2 cellular contexts compared by ENCODE assay signal in the genomic region with DNA sequence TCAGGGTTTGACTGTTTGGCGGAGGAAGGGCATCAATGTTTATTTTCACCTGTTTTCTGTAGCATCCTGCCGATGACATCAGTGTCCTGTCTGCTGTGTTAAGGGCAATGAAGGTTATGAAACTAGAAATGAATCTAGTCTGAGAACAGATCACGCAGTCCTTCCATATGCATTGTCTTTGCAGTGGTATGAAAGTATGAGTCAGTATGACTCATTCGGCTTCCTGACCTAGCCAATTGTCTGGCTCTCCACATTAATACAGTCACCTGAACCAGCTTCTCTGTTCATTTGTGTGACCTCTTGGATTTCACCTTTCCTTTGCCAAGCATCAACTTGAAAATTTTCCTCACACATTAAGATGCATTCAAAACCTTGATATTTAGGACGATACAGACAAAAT.
TF ChIP-seq lines count a peak whose summit lies in the region.

No MANE protein-coding gene starts in this region.

TF ChIP-seq in H1, 55 proteins besides CTCF, POLR2A, EP300 and RAD21 (continued from another document):
- TF ChIP-seq, protein P1, sequence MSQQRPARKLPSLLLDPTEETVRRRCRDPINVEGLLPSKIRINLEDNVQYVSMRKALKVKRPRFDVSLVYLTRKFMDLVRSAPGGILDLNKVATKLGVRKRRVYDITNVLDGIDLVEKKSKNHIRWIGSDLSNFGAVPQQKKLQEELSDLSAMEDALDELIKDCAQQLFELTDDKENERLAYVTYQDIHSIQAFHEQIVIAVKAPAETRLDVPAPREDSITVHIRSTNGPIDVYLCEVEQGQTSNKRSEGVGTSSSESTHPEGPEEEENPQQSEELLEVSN (IDR thresholded peaks at IDR 0.05) = no peak
- TF ChIP-seq TBP (IDR thresholded peaks at IDR 0.05; ENCODE audit: low read depth, low read length) (no peak), YY1 (IDR thresholded peaks at IDR 0.05; ENCODE audit: low read depth, low read length) (no peak)

TF ChIP-seq in WTC11, 78 proteins besides CTCF, POLR2A, EP300 and RAD21 (continued from another document):
- TF ChIP-seq CBFB (CRISPR knock-in tag; IDR thresholded peaks at IDR 0.05; ENCODE audit: low read depth) = no peak
- no peak for TF ChIP-seq RELA (CRISPR knock-in tag; IDR thresholded peaks at IDR 0.05; ENCODE audit: borderline replicate concordance)
- no peak for TF ChIP-seq IRF2 (CRISPR knock-in tag; IDR thresholded peaks at IDR 0.05; ENCODE audit: borderline replicate concordance, low read depth)
- TF ChIP-seq, protein P2, sequence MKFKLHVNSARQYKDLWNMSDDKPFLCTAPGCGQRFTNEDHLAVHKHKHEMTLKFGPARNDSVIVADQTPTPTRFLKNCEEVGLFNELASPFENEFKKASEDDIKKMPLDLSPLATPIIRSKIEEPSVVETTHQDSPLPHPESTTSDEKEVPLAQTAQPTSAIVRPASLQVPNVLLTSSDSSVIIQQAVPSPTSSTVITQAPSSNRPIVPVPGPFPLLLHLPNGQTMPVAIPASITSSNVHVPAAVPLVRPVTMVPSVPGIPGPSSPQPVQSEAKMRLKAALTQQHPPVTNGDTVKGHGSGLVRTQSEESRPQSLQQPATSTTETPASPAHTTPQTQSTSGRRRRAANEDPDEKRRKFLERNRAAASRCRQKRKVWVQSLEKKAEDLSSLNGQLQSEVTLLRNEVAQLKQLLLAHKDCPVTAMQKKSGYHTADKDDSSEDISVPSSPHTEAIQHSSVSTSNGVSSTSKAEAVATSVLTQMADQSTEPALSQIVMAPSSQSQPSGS (CRISPR knock-in tag; IDR thresholded peaks at IDR 0.05; ENCODE audit: borderline replicate concordance, low read depth) = no peak
- TF ChIP-seq ETV6 (CRISPR knock-in tag; IDR thresholded peaks at IDR 0.05) = no peak
- TF ChIP-seq, protein P3, sequence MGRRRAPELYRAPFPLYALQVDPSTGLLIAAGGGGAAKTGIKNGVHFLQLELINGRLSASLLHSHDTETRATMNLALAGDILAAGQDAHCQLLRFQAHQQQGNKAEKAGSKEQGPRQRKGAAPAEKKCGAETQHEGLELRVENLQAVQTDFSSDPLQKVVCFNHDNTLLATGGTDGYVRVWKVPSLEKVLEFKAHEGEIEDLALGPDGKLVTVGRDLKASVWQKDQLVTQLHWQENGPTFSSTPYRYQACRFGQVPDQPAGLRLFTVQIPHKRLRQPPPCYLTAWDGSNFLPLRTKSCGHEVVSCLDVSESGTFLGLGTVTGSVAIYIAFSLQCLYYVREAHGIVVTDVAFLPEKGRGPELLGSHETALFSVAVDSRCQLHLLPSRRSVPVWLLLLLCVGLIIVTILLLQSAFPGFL (CRISPR knock-in tag; IDR thresholded peaks at IDR 0.05; ENCODE audit: borderline replicate concordance) = no peak
- no peak for TF ChIP-seq NFATC4 (CRISPR knock-in tag; IDR thresholded peaks at IDR 0.05)
- no peak for TF ChIP-seq FOXP1 (CRISPR knock-in tag; IDR thresholded peaks at IDR 0.05; ENCODE audit: borderline replicate concordance)
- no peak for TF ChIP-seq ZNF532 (CRISPR knock-in tag; IDR thresholded peaks at IDR 0.05; ENCODE audit: borderline replicate concordance)
- TF ChIP-seq ELF4 (CRISPR knock-in tag; IDR thresholded peaks at IDR 0.05; ENCODE audit: low read depth) = no peak
- no peak for TF ChIP-seq NFYB (CRISPR knock-in tag; conservative IDR thresholded peaks at IDR 0.05; ENCODE audit: low read depth)
- TF ChIP-seq, protein P4, sequence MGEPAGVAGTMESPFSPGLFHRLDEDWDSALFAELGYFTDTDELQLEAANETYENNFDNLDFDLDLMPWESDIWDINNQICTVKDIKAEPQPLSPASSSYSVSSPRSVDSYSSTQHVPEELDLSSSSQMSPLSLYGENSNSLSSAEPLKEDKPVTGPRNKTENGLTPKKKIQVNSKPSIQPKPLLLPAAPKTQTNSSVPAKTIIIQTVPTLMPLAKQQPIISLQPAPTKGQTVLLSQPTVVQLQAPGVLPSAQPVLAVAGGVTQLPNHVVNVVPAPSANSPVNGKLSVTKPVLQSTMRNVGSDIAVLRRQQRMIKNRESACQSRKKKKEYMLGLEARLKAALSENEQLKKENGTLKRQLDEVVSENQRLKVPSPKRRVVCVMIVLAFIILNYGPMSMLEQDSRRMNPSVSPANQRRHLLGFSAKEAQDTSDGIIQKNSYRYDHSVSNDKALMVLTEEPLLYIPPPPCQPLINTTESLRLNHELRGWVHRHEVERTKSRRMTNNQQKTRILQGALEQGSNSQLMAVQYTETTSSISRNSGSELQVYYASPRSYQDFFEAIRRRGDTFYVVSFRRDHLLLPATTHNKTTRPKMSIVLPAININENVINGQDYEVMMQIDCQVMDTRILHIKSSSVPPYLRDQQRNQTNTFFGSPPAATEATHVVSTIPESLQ (CRISPR knock-in tag; IDR thresholded peaks at IDR 0.05) = no peak
- no peak for TF ChIP-seq ZNF263 (CRISPR knock-in tag; IDR thresholded peaks at IDR 0.05; ENCODE audit: low read depth)
- no peak for TF ChIP-seq E2F4 (CRISPR knock-in tag; IDR thresholded peaks at IDR 0.05; ENCODE audit: borderline replicate concordance, low read depth)
- no peak for TF ChIP-seq NR1H2 (CRISPR knock-in tag; IDR thresholded peaks at IDR 0.05)
- TF ChIP-seq, protein P5, sequence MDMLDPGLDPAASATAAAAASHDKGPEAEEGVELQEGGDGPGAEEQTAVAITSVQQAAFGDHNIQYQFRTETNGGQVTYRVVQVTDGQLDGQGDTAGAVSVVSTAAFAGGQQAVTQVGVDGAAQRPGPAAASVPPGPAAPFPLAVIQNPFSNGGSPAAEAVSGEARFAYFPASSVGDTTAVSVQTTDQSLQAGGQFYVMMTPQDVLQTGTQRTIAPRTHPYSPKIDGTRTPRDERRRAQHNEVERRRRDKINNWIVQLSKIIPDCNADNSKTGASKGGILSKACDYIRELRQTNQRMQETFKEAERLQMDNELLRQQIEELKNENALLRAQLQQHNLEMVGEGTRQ (CRISPR knock-in tag; IDR thresholded peaks at IDR 0.05) = no peak
TF ChIP-seq in WTC11: peak in this region for 0.
